In genomic region chr2:129859141-129859540, GRCh38 we compare ENCODE assay signal across 15 cellular contexts.
DNase-seq lines count a peak whose midpoint lies in the region; ATAC-seq and TF ChIP-seq lines count a peak whose summit lies in the region.
"Had no signal": no experiment of that assay in that cellular context is flagged by ENCODE, and none has a peak within 500 bp of the region (broad histone marks: within the 10 kb centered on the region; RNA-seq: fewer than 3 reads in every experiment).

No MANE protein-coding gene starts in this region.

- H2AFZ ChIP-seq in SK-N-SH (ENCODE audit: low read depth), result no peak overlapping the region

- H3K27me3 ChIP-seq in SK-N-SH (ENCODE audit: insufficient read depth) (no peaks in the 10 kb centered on the region), BE2C (no peaks in the 10 kb centered on the region)
- H3K27me3 ChIP-seq: BLaER1 treated with 17β-estradiol and CSF1 and Interleukin-3, amounts not matched to agents 10 nM and 100 nM had no signal

- H3K36me3 Mint-ChIP-seq in glutamatergic neuron (ENCODE audit: unreplicated experiment), result peaks cover 6% of the 10 kb centered on the region
- H3K36me3 Mint-ChIP-seq: CD4-positive, CD25-positive, alpha-beta regulatory T cell had no signal

- H3K36me3 ChIP-seq in SK-N-SH (replicated peaks in 1 of 2; ENCODE audit: control insufficient read depth in 1 of 2, insufficient read depth in 2 of 2, low read length in 1 of 2), result no peaks in the 10 kb centered on the region
- H3K36me3 ChIP-seq in BE2C, result no peaks in the 10 kb centered on the region
- H3K36me3 ChIP-seq: BLaER1 treated with 17β-estradiol and CSF1 and Interleukin-3, amounts not matched to agents 10 nM and 100 nM had no signal

- H3F3A ChIP-seq in SK-N-SH (replicated peaks; ENCODE audit: insufficient read depth), result no peaks in the 10 kb centered on the region

- TF ChIP-seq CTCF in SK-N-SH (IDR thresholded peaks at IDR 0.05) (no peak), BE2C (IDR thresholded peaks at IDR 0.05; ENCODE audit: low read depth, low read length) (peak; percentile 5; the same call in 1 of the 2 replicates), glutamatergic neuron (IDR thresholded peaks at IDR 0.05; ENCODE audit: partially characterized antibody, unreplicated experiment) (no peak)

- H3K9me3 ChIP-seq in SK-N-SH (no peaks in the 10 kb centered on the region), BE2C (no peaks in the 10 kb centered on the region)

- peaks cover 2% of the 10 kb centered on the region for H3K27me3 Mint-ChIP-seq in glutamatergic neuron (ENCODE audit: unreplicated experiment)

- ATAC-seq in SK-N-SH treated with all-trans-retinoic acid at 6 μM for 48 hours, result no peak

- 29% methylated on average over 10 of the region's 10 CpGs for WGBS in SK-N-SH (ENCODE audit: low lambda C conversion rate)

- H3K4me1 ChIP-seq in SK-N-SH (ENCODE audit: control insufficient read depth in 1 of 2, insufficient read depth in 2 of 2, low read depth in 1 of 2, low read length in 1 of 2) (peaks cover 0 to 18% of the 10 kb centered on the region in 2 experiments; a peak in 2 of 4 replicates), BE2C (no peaks in the 10 kb centered on the region)

- H3K9me3 Mint-ChIP-seq in glutamatergic neuron (ENCODE audit: unreplicated experiment), result peaks cover 4% of the 10 kb centered on the region

- no peak for TF ChIP-seq EP300 in SK-N-SH (IDR thresholded peaks at IDR 0.05; ENCODE audit: borderline replicate concordance in 1 of 2, low read depth in 1 of 2, low read length in 1 of 2)

- no peaks in the 10 kb centered on the region for H3K79me2 ChIP-seq in SK-N-SH (ENCODE audit: insufficient read depth)

- POLR2A ChIA-PET in SK-N-SH (lab: Yijun Ruan, JAX), result no interaction called here

- CTCF ChIA-PET in SK-N-SH (lab: Yijun Ruan, JAX), result interaction anchor here (4.4 kb wide), 1 partner anchor 64 kb away, joined by 26 read pairs; no protein-coding TSS in a partner anchor

- DNase-seq in SK-N-SH, result peak; percentile 36
- no peak for DNase-seq in BE2C
- DNase-seq in OCI-M1 (lab: John Stamatoyannopoulos, UW), result peak; percentile 5
- no peak for DNase-seq in glutamatergic neuron
- DNase-seq in globus pallidus (ENCODE audit: low spot score), result no peak
- DNase-seq in GM19238 (ENCODE audit: insufficient read length, low spot score), result no peak
- DNase-seq: 8988T; AML-193; CD4-positive, CD25-positive, alpha-beta regulatory T cell; DMS79; EL; GOT3; H9 had no signal

- no peaks in the 10 kb centered on the region for H3K9me2 ChIP-seq in SK-N-SH

- no peak overlapping the region for H3K4me2 ChIP-seq in SK-N-SH
- H3K4me2 ChIP-seq: BLaER1 treated with 17β-estradiol and CSF1 and Interleukin-3, amounts not matched to agents 10 nM and 100 nM had no signal

- no peak overlapping the region for H3K27ac ChIP-seq in SK-N-SH (ENCODE audit: low read depth in 2 of 2, low read length in 1 of 2)
- H3K27ac ChIP-seq: BLaER1 treated with 17β-estradiol and CSF1 and Interleukin-3, amounts not matched to agents 10 nM and 100 nM had no signal

- peak overlapping the region; percentile 9 for H3K4me3 Mint-ChIP-seq in glutamatergic neuron (ENCODE audit: unreplicated experiment)
- H3K4me3 Mint-ChIP-seq: CD4-positive, CD25-positive, alpha-beta regulatory T cell; H9 had no signal

- no peaks in the 10 kb centered on the region for H4K20me1 ChIP-seq in SK-N-SH (ENCODE audit: insufficient read depth)
- H4K20me1 ChIP-seq: BLaER1 treated with 17β-estradiol and CSF1 and Interleukin-3, amounts not matched to agents 10 nM and 100 nM had no signal

- no peak overlapping the region for H3K27ac Mint-ChIP-seq in glutamatergic neuron (ENCODE audit: unreplicated experiment)
- H3K27ac Mint-ChIP-seq: CD4-positive, CD25-positive, alpha-beta regulatory T cell; H9 had no signal

- TF ChIP-seq RAD21 in SK-N-SH (IDR thresholded peaks at IDR 0.05; ENCODE audit: low read length), result peak; percentile 26; the same call in 1 of the 2 replicates

- H3K4me3 ChIP-seq in SK-N-SH (ENCODE audit: low read depth in 2 of 2, low read length in 1 of 2) (no peak overlapping the region), BE2C (ENCODE audit: low read depth, low read length) (no peak overlapping the region)
- H3K4me3 ChIP-seq: BLaER1 treated with 17β-estradiol and CSF1 and Interleukin-3, amounts not matched to agents 10 nM and 100 nM had no signal

- no peaks in the 10 kb centered on the region for H3K4me1 Mint-ChIP-seq in glutamatergic neuron (ENCODE audit: low read depth, unreplicated experiment)
- H3K4me1 Mint-ChIP-seq: CD4-positive, CD25-positive, alpha-beta regulatory T cell had no signal

- no peak overlapping the region for H3K9ac ChIP-seq in SK-N-SH
- H3K9ac ChIP-seq: BLaER1 treated with 17β-estradiol and CSF1 and Interleukin-3, amounts not matched to agents 10 nM and 100 nM had no signal

TF ChIP-seq in SK-N-SH, 30 proteins besides CTCF, POLR2A, EP300 and RAD21 (continues in another document):
- TF ChIP-seq MEF2A (IDR thresholded peaks at IDR 0.05; ENCODE audit: borderline replicate concordance, low read depth) (no peak), MXI1 (IDR thresholded peaks at IDR 0.05; ENCODE audit: low read depth, low read length) (no peak; the same call in 1 of the 2 replicates), SIN3A (IDR thresholded peaks at IDR 0.05; ENCODE audit: borderline replicate concordance, low read depth, low read length) (no peak), TCF12 (IDR thresholded peaks at IDR 0.05) (no peak), RXRA (IDR thresholded peaks at IDR 0.05; ENCODE audit: borderline replicate concordance, low read depth) (no peak), NFIC (IDR thresholded peaks at IDR 0.05; ENCODE audit: borderline replicate concordance) (no peak), PBX3 (IDR thresholded peaks at IDR 0.05) (no peak)

TF ChIP-seq in SK-N-SH treated with all-trans-retinoic acid at 6 μM for 48 hours, 23 proteins besides CTCF, POLR2A, EP300 and RAD21:
- TF ChIP-seq CSDC2 (CRISPR knock-in tag; IDR thresholded peaks at IDR 0.05) (no peak), ZNF70 (CRISPR knock-in tag; IDR thresholded peaks at IDR 0.05) (no peak), ARNTL (CRISPR knock-in tag; IDR thresholded peaks at IDR 0.05; ENCODE audit: borderline replicate concordance, low read depth) (no peak)

Comparison
In these comparisons a context has a peak if more than half of its experiments do, and no peak if none do; other contexts are left out.
1. DNase-seq: peak in SK-N-SH (single experiment) and OCI-M1 (single experiment); none in BE2C (single experiment), glutamatergic neuron (single experiment), globus pallidus (single experiment) and GM19238 (single experiment).